In the genomic region with DNA sequence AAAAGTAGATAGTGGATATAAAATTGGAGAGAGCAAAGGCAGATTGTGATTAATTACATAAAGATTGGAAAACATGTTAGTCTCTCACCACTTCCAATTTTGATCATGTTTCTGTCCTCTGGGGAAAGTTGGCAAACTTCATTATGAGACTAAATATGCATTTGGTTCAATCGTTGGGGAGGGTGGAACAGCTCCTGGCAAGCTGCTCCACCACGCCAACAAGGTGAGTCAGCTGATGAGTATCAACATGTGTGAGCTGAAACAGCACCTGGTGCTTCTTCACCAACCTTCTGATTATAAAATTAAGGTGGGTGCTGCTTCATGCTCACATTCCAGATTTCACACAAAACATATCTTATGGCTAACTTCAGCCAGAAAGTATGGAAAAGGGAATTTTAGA, we compare ENCODE assay signal across 14 cellular contexts.
"Had no signal": no experiment of that assay in that cellular context is flagged by ENCODE, and none has a peak within 500 bp of the region (broad histone marks: within the 10 kb centered on the region; RNA-seq: fewer than 3 reads in every experiment).

No MANE protein-coding gene starts in this region.

- ATAC-seq: activated CD8-positive, alpha-beta memory T cell treated with anti-CD3 and anti-CD28 coated beads, Interleukin-2, amount 10 ng/mL, durations not matched to agents 7 days and 5 days; gastrocnemius medialis; right cardiac atrium; stimulated activated naive B cell treated with anti-CD40 and anti-IgM and Interleukin-4, amounts not matched to agents 10 μg/mL and 1 μg/mL and 100 μg/mL, for 72 hours had no signal

- DNase-seq: activated CD4-positive, alpha-beta T cell treated with anti-CD3 and anti-CD28 coated beads for 1 hour; activated CD4-positive, alpha-beta T cell treated with anti-CD3 and anti-CD28 coated beads, Interleukin-2, amount 50 U/mL, for 48 hours; activated CD8-positive, alpha-beta memory T cell treated with anti-CD3 and anti-CD28 coated beads, Interleukin-2, amount 10 ng/mL, durations not matched to agents 7 days and 5 days; activated effector memory CD4-positive, alpha-beta T cell treated with Interleukin-2 at 50 U/mL for 16 hours; activated T-cell treated with anti-CD3 and anti-CD28 coated beads, Interleukin-2, amount 50 U/mL, for 24 hours; anterior cingulate cortex; gastrocnemius medialis; kidney glomerular epithelial cell; naive B cell; right cardiac atrium; spleen; stimulated activated CD4-positive, alpha-beta T cell treated with anti-CD3 and anti-CD28 coated beads, Interleukin-2, amount 100 ng/mL, for 24 hours; stimulated activated naive B cell treated with anti-CD40 and anti-IgM and Interleukin-4, amounts not matched to agents 10 μg/mL and 1 μg/mL and 100 μg/mL, for 72 hours had no signal

- H2AFZ ChIP-seq: hepatocyte had no signal

- H3K36me3 ChIP-seq: gastrocnemius medialis, spleen had no signal

- H3K27me3 ChIP-seq: gastrocnemius medialis, hepatocyte, spleen had no signal

- H3K4me1 ChIP-seq: gastrocnemius medialis, spleen had no signal

- H3K27ac ChIP-seq: gastrocnemius medialis, hepatocyte, spleen had no signal

- H3K4me2 ChIP-seq: hepatocyte had no signal

- H3K4me3 ChIP-seq: gastrocnemius medialis, hepatocyte, spleen had no signal

- H3K9me3 ChIP-seq: gastrocnemius medialis had no signal

- H3K79me2 ChIP-seq: hepatocyte had no signal
